24 cellular contexts compared by ENCODE assay signal in genomic region chr4:21625447-21625846, GRCh38.
"Had no signal": no experiment of that assay in that cellular context is flagged by ENCODE, and none has a peak within 500 bp of the region (broad histone marks: within the 10 kb centered on the region; RNA-seq: fewer than 3 reads in every experiment).

No MANE protein-coding gene starts in this region.

- H3K9me3 ChIP-seq: gastrocnemius medialis, neutrophil, pancreas, suprapubic skin, vagina had no signal

- FAIRE-seq: keratinocyte, pancreas had no signal

- H3K4me3 ChIP-seq: dorsolateral prefrontal cortex, gastrocnemius medialis, lung, pancreas, smooth muscle cell, suprapubic skin, vagina had no signal

- H3K36me3 ChIP-seq: gastrocnemius medialis, neutrophil, pancreas, suprapubic skin, vagina had no signal

- ATAC-seq: esophagus mucosa; gastrocnemius medialis; natural killer cell; pancreas; sciatic nerve; stimulated activated naive CD8-positive, alpha-beta T cell treated with anti-CD3 and anti-CD28 coated beads, Interleukin-15, amount 100 ng/mL, for 72 hours had no signal

- H3K27me3 ChIP-seq: dorsolateral prefrontal cortex, gastrocnemius medialis, neutrophil, pancreas, suprapubic skin, vagina had no signal

- H3K4me1 ChIP-seq: gastrocnemius medialis, pancreas, suprapubic skin had no signal

- DNase-seq: dorsolateral prefrontal cortex; effector CD4-positive, alpha-beta T cell; foreskin fibroblast; gastrocnemius medialis; head of caudate nucleus; natural killer cell; pancreas; retina; stimulated activated CD4-positive, alpha-beta T cell treated with anti-CD3 and anti-CD28 coated beads, Interleukin-12 subunit alpha, Interleukin-12 subunit beta, amount 100 ng/mL, for 4 hours; stimulated activated CD4-positive, alpha-beta T cell treated with anti-CD3 and anti-CD28 coated beads, Interleukin-1b, Interleukin-23, amount 100 ng/mL, for 48 hours; stimulated activated CD4-positive, alpha-beta T cell treated with anti-CD3 and anti-CD28 coated beads, Interleukin-4, amount 100 ng/mL, for 1 hour; stimulated activated CD8-positive, alpha-beta memory T cell treated with anti-CD3 and anti-CD28 coated beads, Interleukin-4, amount 100 ng/mL, for 48 hours; stimulated activated naive CD4-positive, alpha-beta T cell; stimulated activated naive CD8-positive, alpha-beta T cell treated with anti-CD3 and anti-CD28 coated beads, Interleukin-15, amount 100 ng/mL, for 72 hours; trophoblast cell had no signal

- H3K27ac ChIP-seq: dorsolateral prefrontal cortex, epithelial cell of prostate, gastrocnemius medialis, neutrophil, pancreas, suprapubic skin, vagina had no signal
